ENCODE assay signal across 24 cellular contexts in genomic region chrX:39311646-39312045, GRCh38.
DNase-seq lines count a peak whose midpoint lies in the region; ATAC-seq and TF ChIP-seq lines count a peak whose summit lies in the region.
"Had no signal": no experiment of that assay in that cellular context is flagged by ENCODE, and none has a peak within 500 bp of the region (broad histone marks: within the 10 kb centered on the region; RNA-seq: fewer than 3 reads in every experiment).

No MANE protein-coding gene starts in this region.

- H3K27ac Mint-ChIP-seq in CD4-positive, alpha-beta T cell = peak overlapping the region; percentile 99
- peak overlapping the region; percentile 100 for H3K27ac Mint-ChIP-seq in activated CD8-positive, alpha-beta T cell treated with anti-CD3 and anti-CD28 coated beads for 36 hours
- peak overlapping the region; percentile 94 for H3K27ac Mint-ChIP-seq in mesothelial cell of epicardium
- H3K27ac Mint-ChIP-seq: GM23338 had no signal

- CTCF ChIA-PET in CD4-positive, alpha-beta T cell (lab: Charles Lee) = no interaction called here
- CTCF ChIA-PET in activated CD8-positive, alpha-beta T cell treated with anti-CD3 and anti-CD28 coated beads for 36 hours (lab: Charles Lee) = no interaction called here

- peak overlapping the region; percentile 85 for H3K27ac ChIP-seq in CD4-positive, alpha-beta T cell (ENCODE audit: low read depth, low read length)
- H3K27ac ChIP-seq: 22Rv1, dorsolateral prefrontal cortex, heart left ventricle had no signal

- peak overlapping the region; percentile 25 for H3K4me3 Mint-ChIP-seq in CD4-positive, alpha-beta T cell
- no peak overlapping the region for H3K4me3 Mint-ChIP-seq in activated CD8-positive, alpha-beta T cell treated with anti-CD3 and anti-CD28 coated beads for 36 hours
- no peak overlapping the region for H3K4me3 Mint-ChIP-seq in mesothelial cell of epicardium
- H3K4me3 Mint-ChIP-seq: activated B cell treated with CpG ODN at 0.5 μM for 24 hours; activated CD8-positive, alpha-beta memory T cell treated with anti-CD3 and anti-CD28 coated beads, Interleukin-2, amount 10 ng/mL, durations not matched to agents 7 days and 5 days; GM23338 had no signal

- H3K4me1 Mint-ChIP-seq in CD4-positive, alpha-beta T cell (ENCODE audit: low read depth) = peaks cover 78% of the 10 kb centered on the region
- peaks cover 77% of the 10 kb centered on the region for H3K4me1 Mint-ChIP-seq in activated CD8-positive, alpha-beta T cell treated with anti-CD3 and anti-CD28 coated beads for 36 hours (ENCODE audit: low read depth)
- H3K4me1 Mint-ChIP-seq in mesothelial cell of epicardium = peaks cover 31% of the 10 kb centered on the region

- intact Hi-C loops in CD4-positive, alpha-beta T cell (cut with DNase I, micrococcal nuclease) = loop anchor here in 1 of 2 experiments (10.0 kb wide), 1 partner anchor 113 kb away; no protein-coding TSS in a partner anchor
- intact Hi-C loops in activated CD8-positive, alpha-beta T cell treated with anti-CD3 and anti-CD28 coated beads for 36 hours (cut with micrococcal nuclease) = no loop called here

- ATAC-seq in CD4-positive, alpha-beta T cell (ENCODE audit: poor library complexity) = peak; percentile 46
- ATAC-seq in activated CD8-positive, alpha-beta T cell treated with anti-CD3 and anti-CD28 coated beads for 36 hours = no peak
- ATAC-seq: activated CD8-positive, alpha-beta memory T cell treated with anti-CD3 and anti-CD28 coated beads, Interleukin-2, amount 10 ng/mL, durations not matched to agents 7 days and 5 days; GM23338; heart left ventricle; left cardiac atrium; SK-N-SH treated with all-trans-retinoic acid at 6 μM for 48 hours had no signal

- no peak for TF ChIP-seq CTCF in CD4-positive, alpha-beta T cell (IDR thresholded peaks at IDR 0.05)
- no peak for TF ChIP-seq CTCF in activated CD8-positive, alpha-beta T cell treated with anti-CD3 and anti-CD28 coated beads for 36 hours (IDR thresholded peaks at IDR 0.05)
- TF ChIP-seq CTCF in mesothelial cell of epicardium (IDR thresholded peaks at IDR 0.05; ENCODE audit: unreplicated experiment) = no peak

- no peaks in the 10 kb centered on the region for H3K27me3 ChIP-seq in CD4-positive, alpha-beta T cell (ENCODE audit: control insufficient read depth, insufficient read depth, low read length)
- H3K27me3 ChIP-seq: heart left ventricle, MG63 had no signal

- H3K9me3 ChIP-seq in CD4-positive, alpha-beta T cell (ENCODE audit: control insufficient read depth, low read length) = no peaks in the 10 kb centered on the region
- H3K9me3 ChIP-seq: heart left ventricle, MG63, spleen had no signal

- H3K27me3 Mint-ChIP-seq in CD4-positive, alpha-beta T cell = no peaks in the 10 kb centered on the region
- H3K27me3 Mint-ChIP-seq in activated CD8-positive, alpha-beta T cell treated with anti-CD3 and anti-CD28 coated beads for 36 hours = no peaks in the 10 kb centered on the region
- H3K27me3 Mint-ChIP-seq in mesothelial cell of epicardium (ENCODE audit: low read depth) = no peaks in the 10 kb centered on the region
- H3K27me3 Mint-ChIP-seq: activated B cell treated with CpG ODN at 0.5 μM for 24 hours; activated CD8-positive, alpha-beta memory T cell treated with anti-CD3 and anti-CD28 coated beads, Interleukin-2, amount 10 ng/mL, durations not matched to agents 7 days and 5 days had no signal

- H3K36me3 Mint-ChIP-seq in CD4-positive, alpha-beta T cell (ENCODE audit: low read depth) = peaks cover 6% of the 10 kb centered on the region
- peaks cover 79% of the 10 kb centered on the region for H3K36me3 Mint-ChIP-seq in activated CD8-positive, alpha-beta T cell treated with anti-CD3 and anti-CD28 coated beads for 36 hours (ENCODE audit: low read depth)
- H3K36me3 Mint-ChIP-seq in mesothelial cell of epicardium = no peaks in the 10 kb centered on the region

- H3K9me3 Mint-ChIP-seq in CD4-positive, alpha-beta T cell = no peaks in the 10 kb centered on the region
- H3K9me3 Mint-ChIP-seq in activated CD8-positive, alpha-beta T cell treated with anti-CD3 and anti-CD28 coated beads for 36 hours = peaks cover 10% of the 10 kb centered on the region
- peaks cover 38% of the 10 kb centered on the region for H3K9me3 Mint-ChIP-seq in mesothelial cell of epicardium
- H3K9me3 Mint-ChIP-seq: GM23338 had no signal

- POLR2A ChIA-PET in CD4-positive, alpha-beta T cell (lab: Charles Lee) = interaction anchor here (0.7 to 4.8 kb wide), 3 partner anchors 9 to 17 kb away, joined by 3 to 27 read pairs (median 3); no protein-coding TSS in a partner anchor
- POLR2A ChIA-PET in activated CD8-positive, alpha-beta T cell treated with anti-CD3 and anti-CD28 coated beads for 36 hours (lab: Charles Lee) = no interaction called here

- peak; percentile 5 for DNase-seq in DMS153 (lab: John Stamatoyannopoulos, UW)
- DNase-seq in DMS153 treated with DMSO at 0.1 percent for 48 hours (lab: John Stamatoyannopoulos, UW; ENCODE audit: unreplicated experiment) = no peak
- DNase-seq in CD4-positive, alpha-beta T cell = peak in 1 of 10 experiments; percentile 28
- no peak for DNase-seq in activated CD8-positive, alpha-beta T cell treated with anti-CD3 and anti-CD28 coated beads for 36 hours
- no peak for DNase-seq in mesothelial cell of epicardium (ENCODE audit: low spot score in 2 of 2, unreplicated experiment in 2 of 2)
- DNase-seq in NCI-H226 = no peak
- DNase-seq in pons (ENCODE audit: low spot score) = no peak
- no peak for DNase-seq in NK-92 (lab: John Stamatoyannopoulos, UW; ENCODE audit: unreplicated experiment)
- DNase-seq: activated B cell treated with CpG ODN at 0.5 μM for 24 hours; activated CD8-positive, alpha-beta memory T cell treated with anti-CD3 and anti-CD28 coated beads, Interleukin-2, amount 10 ng/mL, durations not matched to agents 7 days and 5 days; activated effector memory CD4-positive, alpha-beta T cell treated with anti-CD3 and anti-CD28 coated beads, Interleukin-2, amount 50 U/mL, for 16 hours; aorta; Calu3; dorsolateral prefrontal cortex; heart left ventricle; left cardiac atrium; MG63; NCI-H774; spleen; stimulated activated CD4-positive, alpha-beta T cell treated with anti-CD3 and anti-CD28 coated beads, Interleukin-4, amount 100 ng/mL, for 24 hours; trophoblast cell had no signal
